In the genomic region with DNA sequence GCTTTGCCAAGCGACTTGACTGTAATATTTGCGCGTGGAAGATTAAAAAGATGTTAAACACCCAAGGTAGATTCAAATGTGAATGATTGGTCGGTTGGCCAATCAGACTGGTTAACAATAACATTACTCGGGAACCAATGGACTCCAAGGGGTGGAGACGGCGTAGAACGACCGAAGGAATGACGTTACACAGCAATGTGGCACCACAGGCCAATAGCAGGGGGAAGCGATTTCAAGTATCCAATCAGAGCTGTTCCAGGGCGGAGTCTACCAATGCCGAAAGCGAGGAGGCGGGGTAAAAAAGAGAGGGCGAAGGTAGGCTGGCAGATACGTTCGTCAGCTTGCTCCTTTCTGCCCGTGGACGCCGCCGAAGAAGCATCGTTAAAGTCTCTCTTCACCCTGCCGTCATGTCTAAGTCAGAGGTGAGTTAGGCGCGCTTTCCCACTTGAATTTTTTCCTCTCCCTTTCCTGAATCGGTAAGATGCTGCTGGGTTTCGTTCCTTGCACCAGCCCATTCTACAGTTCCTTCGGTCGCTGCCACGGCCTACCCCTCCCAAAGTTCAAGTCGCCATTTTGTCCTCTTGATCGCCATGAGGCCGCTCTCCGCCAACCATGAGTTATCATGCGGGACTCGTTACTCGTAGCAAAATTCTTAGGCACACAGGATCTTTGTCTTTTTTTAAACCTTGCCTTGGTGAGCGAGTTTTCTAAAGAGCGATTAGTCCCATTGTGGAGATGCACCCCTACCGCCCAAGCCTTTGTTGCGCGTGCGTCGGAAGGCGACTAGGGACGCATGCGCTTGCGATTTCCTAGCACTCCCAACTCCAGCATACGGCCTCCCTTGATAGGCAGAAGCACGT, we compare ENCODE assay signal across 8 cellular contexts. TPM values are rescaled to one million over a fixed set of nuclear protein-coding genes. Genes with fewer than 3 reads are reported as not detected.
A peak's percentile ranks its signal among the peaks of the same experiment; 100 is the strongest.
DNase-seq lines count a peak whose midpoint lies in the region; ATAC-seq and TF ChIP-seq lines count a peak whose summit lies in the region.

A gene (plus strand): TSS at position 326 of the 860 bp plus-strand sequence. CDS start 82 bp downstream, at position 408.

- H3K4me1 Mint-ChIP-seq in WTC11 (peaks cover 62% of the 10 kb centered on the region), immature natural killer cell (peaks cover 3 to 9% of the 10 kb centered on the region in 2 donors)

- H3K27ac Mint-ChIP-seq in WTC11 (no peak within 1 kb of the TSS), immature natural killer cell (no peak within 1 kb of the TSS)

- no peaks in the 10 kb centered on the region for H3K27me3 Mint-ChIP-seq in WTC11 (ENCODE audit: low read depth)
- peaks cover 4 to 14% (median 9%) of the 10 kb centered on the region in 3 donors for H3K27me3 Mint-ChIP-seq in immature natural killer cell (ENCODE audit: low read depth in 3 of 3)

- CTCF ChIA-PET in WTC11 (lab: Charles Lee): interaction anchor here (0.5 to 2.6 kb wide), 14 partner anchors 11 to 98 kb away, joined by 3 to 23 read pairs (median 5); a partner anchor contains a TSS

- peak within 1 kb of the TSS; percentile 100 for H3K27ac ChIP-seq in caudate nucleus (ENCODE audit: low read depth, low read length)

- POLR2A ChIA-PET in WTC11 (lab: Charles Lee): interaction anchor here (0.7 to 3.8 kb wide), 25 partner anchors 8 to 235 kb away, joined by 3 to 105 read pairs (median 5); a partner anchor contains a TSS

- peak; percentile 90 for ATAC-seq in GM18909 (IDR thresholded peaks at IDR 0.05; ENCODE audit: poor library complexity, unreplicated experiment)
- ATAC-seq in HG03159 (IDR thresholded peaks at IDR 0.05; ENCODE audit: unreplicated experiment): peak; percentile 88
- ATAC-seq in WTC11: peak; percentile 89

- H3K36me3 Mint-ChIP-seq in WTC11 (no peaks in the 10 kb centered on the region; the same call in none of the 2 replicates), immature natural killer cell (peaks cover 25 to 38% (median 27%) of the 10 kb centered on the region in 3 donors)

- no peak for TF ChIP-seq CTCF in WTC11 (IDR thresholded peaks at IDR 0.05)

- H3K4me3 Mint-ChIP-seq in WTC11 (no peak within 1 kb of the TSS), immature natural killer cell (no peak within 1 kb of the TSS)

- DNase-seq in AG08395 (ENCODE audit: low spot score) (peak; percentile 98), NCI-H226 (peak; percentile 100), WTC11 (ENCODE audit: low spot score) (peak; percentile 95), caudate nucleus (lab: John Stamatoyannopoulos, UW) (peak; percentile 79 to 100 (median 97)), immature natural killer cell (peak; percentile 98 to 99 (median 99)), smooth muscle cell of the brain vasculature (ENCODE audit: low read depth, low spot score) (peak; percentile 99)

- H3K9me3 Mint-ChIP-seq in WTC11: no peaks in the 10 kb centered on the region
- H3K9me3 Mint-ChIP-seq in immature natural killer cell: no peaks in the 10 kb centered on the region

TF ChIP-seq in WTC11, 78 proteins besides CTCF, POLR2A, EP300 and RAD21 (continues in another document):
- TF ChIP-seq, protein P1, sequence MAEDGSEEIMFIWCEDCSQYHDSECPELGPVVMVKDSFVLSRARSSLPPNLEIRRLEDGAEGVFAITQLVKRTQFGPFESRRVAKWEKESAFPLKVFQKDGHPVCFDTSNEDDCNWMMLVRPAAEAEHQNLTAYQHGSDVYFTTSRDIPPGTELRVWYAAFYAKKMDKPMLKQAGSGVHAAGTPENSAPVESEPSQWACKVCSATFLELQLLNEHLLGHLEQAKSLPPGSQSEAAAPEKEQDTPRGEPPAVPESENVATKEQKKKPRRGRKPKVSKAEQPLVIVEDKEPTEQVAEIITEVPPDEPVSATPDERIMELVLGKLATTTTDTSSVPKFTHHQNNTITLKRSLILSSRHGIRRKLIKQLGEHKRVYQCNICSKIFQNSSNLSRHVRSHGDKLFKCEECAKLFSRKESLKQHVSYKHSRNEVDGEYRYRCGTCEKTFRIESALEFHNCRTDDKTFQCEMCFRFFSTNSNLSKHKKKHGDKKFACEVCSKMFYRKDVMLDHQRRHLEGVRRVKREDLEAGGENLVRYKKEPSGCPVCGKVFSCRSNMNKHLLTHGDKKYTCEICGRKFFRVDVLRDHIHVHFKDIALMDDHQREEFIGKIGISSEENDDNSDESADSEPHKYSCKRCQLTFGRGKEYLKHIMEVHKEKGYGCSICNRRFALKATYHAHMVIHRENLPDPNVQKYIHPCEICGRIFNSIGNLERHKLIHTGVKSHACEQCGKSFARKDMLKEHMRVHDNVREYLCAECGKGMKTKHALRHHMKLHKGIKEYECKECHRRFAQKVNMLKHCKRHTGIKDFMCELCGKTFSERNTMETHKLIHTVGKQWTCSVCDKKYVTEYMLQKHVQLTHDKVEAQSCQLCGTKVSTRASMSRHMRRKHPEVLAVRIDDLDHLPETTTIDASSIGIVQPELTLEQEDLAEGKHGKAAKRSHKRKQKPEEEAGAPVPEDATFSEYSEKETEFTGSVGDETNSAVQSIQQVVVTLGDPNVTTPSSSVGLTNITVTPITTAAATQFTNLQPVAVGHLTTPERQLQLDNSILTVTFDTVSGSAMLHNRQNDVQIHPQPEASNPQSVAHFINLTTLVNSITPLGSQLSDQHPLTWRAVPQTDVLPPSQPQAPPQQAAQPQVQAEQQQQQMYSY (CRISPR knock-in tag; IDR thresholded peaks at IDR 0.05): no peak
- TF ChIP-seq, protein P2, sequence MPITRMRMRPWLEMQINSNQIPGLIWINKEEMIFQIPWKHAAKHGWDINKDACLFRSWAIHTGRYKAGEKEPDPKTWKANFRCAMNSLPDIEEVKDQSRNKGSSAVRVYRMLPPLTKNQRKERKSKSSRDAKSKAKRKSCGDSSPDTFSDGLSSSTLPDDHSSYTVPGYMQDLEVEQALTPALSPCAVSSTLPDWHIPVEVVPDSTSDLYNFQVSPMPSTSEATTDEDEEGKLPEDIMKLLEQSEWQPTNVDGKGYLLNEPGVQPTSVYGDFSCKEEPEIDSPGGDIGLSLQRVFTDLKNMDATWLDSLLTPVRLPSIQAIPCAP (CRISPR knock-in tag; IDR thresholded peaks at IDR 0.05): peak; percentile 50; the same call in 1 of the 2 replicates
- TF ChIP-seq, protein P3, sequence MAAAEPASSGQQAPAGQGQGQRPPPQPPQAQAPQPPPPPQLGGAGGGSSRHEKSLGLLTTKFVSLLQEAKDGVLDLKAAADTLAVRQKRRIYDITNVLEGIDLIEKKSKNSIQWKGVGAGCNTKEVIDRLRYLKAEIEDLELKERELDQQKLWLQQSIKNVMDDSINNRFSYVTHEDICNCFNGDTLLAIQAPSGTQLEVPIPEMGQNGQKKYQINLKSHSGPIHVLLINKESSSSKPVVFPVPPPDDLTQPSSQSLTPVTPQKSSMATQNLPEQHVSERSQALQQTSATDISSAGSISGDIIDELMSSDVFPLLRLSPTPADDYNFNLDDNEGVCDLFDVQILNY (CRISPR knock-in tag; IDR thresholded peaks at IDR 0.05): no peak; the same call in 1 of the 2 replicates
- TF ChIP-seq, protein P4, sequence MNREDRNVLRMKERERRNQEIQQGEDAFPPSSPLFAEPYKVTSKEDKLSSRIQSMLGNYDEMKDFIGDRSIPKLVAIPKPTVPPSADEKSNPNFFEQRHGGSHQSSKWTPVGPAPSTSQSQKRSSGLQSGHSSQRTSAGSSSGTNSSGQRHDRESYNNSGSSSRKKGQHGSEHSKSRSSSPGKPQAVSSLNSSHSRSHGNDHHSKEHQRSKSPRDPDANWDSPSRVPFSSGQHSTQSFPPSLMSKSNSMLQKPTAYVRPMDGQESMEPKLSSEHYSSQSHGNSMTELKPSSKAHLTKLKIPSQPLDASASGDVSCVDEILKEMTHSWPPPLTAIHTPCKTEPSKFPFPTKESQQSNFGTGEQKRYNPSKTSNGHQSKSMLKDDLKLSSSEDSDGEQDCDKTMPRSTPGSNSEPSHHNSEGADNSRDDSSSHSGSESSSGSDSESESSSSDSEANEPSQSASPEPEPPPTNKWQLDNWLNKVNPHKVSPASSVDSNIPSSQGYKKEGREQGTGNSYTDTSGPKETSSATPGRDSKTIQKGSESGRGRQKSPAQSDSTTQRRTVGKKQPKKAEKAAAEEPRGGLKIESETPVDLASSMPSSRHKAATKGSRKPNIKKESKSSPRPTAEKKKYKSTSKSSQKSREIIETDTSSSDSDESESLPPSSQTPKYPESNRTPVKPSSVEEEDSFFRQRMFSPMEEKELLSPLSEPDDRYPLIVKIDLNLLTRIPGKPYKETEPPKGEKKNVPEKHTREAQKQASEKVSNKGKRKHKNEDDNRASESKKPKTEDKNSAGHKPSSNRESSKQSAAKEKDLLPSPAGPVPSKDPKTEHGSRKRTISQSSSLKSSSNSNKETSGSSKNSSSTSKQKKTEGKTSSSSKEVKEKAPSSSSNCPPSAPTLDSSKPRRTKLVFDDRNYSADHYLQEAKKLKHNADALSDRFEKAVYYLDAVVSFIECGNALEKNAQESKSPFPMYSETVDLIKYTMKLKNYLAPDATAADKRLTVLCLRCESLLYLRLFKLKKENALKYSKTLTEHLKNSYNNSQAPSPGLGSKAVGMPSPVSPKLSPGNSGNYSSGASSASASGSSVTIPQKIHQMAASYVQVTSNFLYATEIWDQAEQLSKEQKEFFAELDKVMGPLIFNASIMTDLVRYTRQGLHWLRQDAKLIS (CRISPR knock-in tag; IDR thresholded peaks at IDR 0.05; ENCODE audit: borderline replicate concordance): peak; percentile 30; the same call in 1 of the 2 replicates
- TF ChIP-seq, protein P5, sequence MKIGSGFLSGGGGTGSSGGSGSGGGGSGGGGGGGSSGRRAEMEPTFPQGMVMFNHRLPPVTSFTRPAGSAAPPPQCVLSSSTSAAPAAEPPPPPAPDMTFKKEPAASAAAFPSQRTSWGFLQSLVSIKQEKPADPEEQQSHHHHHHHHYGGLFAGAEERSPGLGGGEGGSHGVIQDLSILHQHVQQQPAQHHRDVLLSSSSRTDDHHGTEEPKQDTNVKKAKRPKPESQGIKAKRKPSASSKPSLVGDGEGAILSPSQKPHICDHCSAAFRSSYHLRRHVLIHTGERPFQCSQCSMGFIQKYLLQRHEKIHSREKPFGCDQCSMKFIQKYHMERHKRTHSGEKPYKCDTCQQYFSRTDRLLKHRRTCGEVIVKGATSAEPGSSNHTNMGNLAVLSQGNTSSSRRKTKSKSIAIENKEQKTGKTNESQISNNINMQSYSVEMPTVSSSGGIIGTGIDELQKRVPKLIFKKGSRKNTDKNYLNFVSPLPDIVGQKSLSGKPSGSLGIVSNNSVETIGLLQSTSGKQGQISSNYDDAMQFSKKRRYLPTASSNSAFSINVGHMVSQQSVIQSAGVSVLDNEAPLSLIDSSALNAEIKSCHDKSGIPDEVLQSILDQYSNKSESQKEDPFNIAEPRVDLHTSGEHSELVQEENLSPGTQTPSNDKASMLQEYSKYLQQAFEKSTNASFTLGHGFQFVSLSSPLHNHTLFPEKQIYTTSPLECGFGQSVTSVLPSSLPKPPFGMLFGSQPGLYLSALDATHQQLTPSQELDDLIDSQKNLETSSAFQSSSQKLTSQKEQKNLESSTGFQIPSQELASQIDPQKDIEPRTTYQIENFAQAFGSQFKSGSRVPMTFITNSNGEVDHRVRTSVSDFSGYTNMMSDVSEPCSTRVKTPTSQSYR (CRISPR knock-in tag; IDR thresholded peaks at IDR 0.05): peak; percentile 45; the same call in 1 of the 2 replicates
- no peak for TF ChIP-seq HMGA2 (CRISPR knock-in tag; IDR thresholded peaks at IDR 0.05)
- peak; percentile 91 for TF ChIP-seq ZNF416 (CRISPR knock-in tag; IDR thresholded peaks at IDR 0.05)

RNA-seq across cellular contexts. Expression of the gene that starts here (rescaled TPM):
- 2,589 to 2,788 TPM (median 2,737 TPM) in 3 replicates for total RNA-seq in WTC11 (2021)
- polyA plus RNA-seq in immature natural killer cell: 100 to 1,000 TPM; 512 to 669 (median 601) TPM

Comparison
In these comparisons a context has a peak if more than half of its experiments do, and no peak if none do; other contexts are left out.
1. Peak in every context shown above with its lines: DNase-seq, ATAC-seq and H3K27ac ChIP-seq.